ENCODE assay signal across 2 cellular contexts in genomic region chr15:41789662-41790061, GRCh38.
TF ChIP-seq lines count a peak whose summit lies in the region.

No MANE protein-coding gene starts in this region.

TF ChIP-seq in K562, 482 proteins besides CTCF, POLR2A, EP300 and RAD21:
- TF ChIP-seq SP1 (CRISPR knock-in tag; IDR thresholded peaks at IDR 0.05), result no peak
- TF ChIP-seq HEY1 (CRISPR knock-in tag; IDR thresholded peaks at IDR 0.05; ENCODE audit: borderline replicate concordance), result no peak
- TF ChIP-seq PREB (CRISPR knock-in tag; IDR thresholded peaks at IDR 0.05), result no peak
- TF ChIP-seq ZNF282 (CRISPR knock-in tag; IDR thresholded peaks at IDR 0.05), result no peak
- no peak for TF ChIP-seq MCM7 (IDR thresholded peaks at IDR 0.05)
- TF ChIP-seq TCF7 (IDR thresholded peaks at IDR 0.05; ENCODE audit: borderline replicate concordance), result no peak
- no peak for TF ChIP-seq TRIM25 (IDR thresholded peaks at IDR 0.05; ENCODE audit: borderline replicate concordance)
- no peak for TF ChIP-seq KDM4B (IDR thresholded peaks at IDR 0.05; ENCODE audit: borderline replicate concordance in 2 of 2, low read depth in 1 of 2)
- no peak for TF ChIP-seq STAT6 (CRISPR knock-in tag; IDR thresholded peaks at IDR 0.05)
- TF ChIP-seq SREBF1 (IDR thresholded peaks at IDR 0.05; ENCODE audit: borderline replicate concordance, low read depth, low read length), result no peak
- TF ChIP-seq STAT5A (IDR thresholded peaks at IDR 0.05; ENCODE audit: borderline replicate concordance, low read length), result no peak
- no peak for TF ChIP-seq HIVEP1 (CRISPR knock-in tag; IDR thresholded peaks at IDR 0.05)
- TF ChIP-seq CEBPZ (IDR thresholded peaks at IDR 0.05; ENCODE audit: borderline replicate concordance, low read depth, low read length), result no peak
- no peak for TF ChIP-seq TBP (optimal IDR thresholded peaks at IDR 0.05; ENCODE audit: low read depth, low read length)
- TF ChIP-seq ARID2 (IDR thresholded peaks at IDR 0.05), result no peak
TF ChIP-seq in K562: peak in this region for 0.

TF ChIP-seq in HepG2, 621 proteins besides CTCF, POLR2A, EP300 and RAD21:
- TF ChIP-seq PRDM15 (CRISPR knock-in tag; IDR thresholded peaks at IDR 0.05) (no peak), ZNF570 (CRISPR knock-in tag; IDR thresholded peaks at IDR 0.05; ENCODE audit: borderline replicate concordance) (no peak), HOXA5 (CRISPR knock-in tag; IDR thresholded peaks at IDR 0.05) (no peak)
TF ChIP-seq in HepG2: peak in this region for 0.
